ENCODE assay signal across 8 cellular contexts in the genomic region with DNA sequence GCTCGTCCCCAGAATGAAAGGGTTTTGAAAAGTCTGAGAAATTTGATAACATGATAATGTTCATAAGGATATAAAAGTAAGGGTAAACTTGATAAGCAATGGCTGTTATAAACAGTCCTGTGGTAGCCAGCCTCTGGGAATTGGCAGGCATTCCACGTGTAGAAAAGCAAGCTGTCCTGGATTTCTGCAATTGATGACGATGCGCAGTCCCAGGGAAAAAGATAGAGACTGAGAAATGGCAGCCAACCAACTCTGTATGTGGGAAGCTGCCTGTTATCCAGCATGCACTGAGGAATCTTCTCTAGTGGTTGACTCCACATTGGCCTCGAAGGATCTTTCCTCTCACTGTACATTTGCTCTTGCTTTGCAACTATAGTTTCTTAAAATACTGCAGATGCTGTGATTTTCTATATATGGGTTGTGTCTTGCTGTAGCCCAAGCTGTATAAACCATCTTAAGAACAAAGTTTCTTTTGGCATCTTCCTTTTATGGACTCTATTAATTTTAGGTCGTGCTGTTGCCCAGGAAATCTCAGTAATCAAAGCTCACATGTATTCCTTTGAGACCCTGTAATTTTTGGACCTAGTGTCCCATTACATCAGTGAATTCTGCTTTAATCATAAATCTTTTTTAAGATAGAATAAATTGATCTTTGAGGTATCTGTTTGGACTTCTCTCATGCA.
DNase-seq lines count a peak whose midpoint lies in the region; ATAC-seq and TF ChIP-seq lines count a peak whose summit lies in the region.
"Not testable (repeated sequence)": the region's sequence is repeated elsewhere in the genome, so short reads cannot be mapped to it uniquely, and the experiment has no call there.

No MANE protein-coding gene starts in this region.

- ATAC-seq in WTC11 (peak; percentile 36; the same call in 1 of the 2 replicates), left cardiac atrium (peak; percentile 81 to 89), right lobe of liver (peak; percentile 45 to 59 (median 54)), aorta (ENCODE audit: low FRiP score) (peak; percentile 80)

- H3K27me3 ChIP-seq in GM23248 (replicated peaks; ENCODE audit: insufficient read depth); right lobe of liver; osteoblast (ENCODE audit: insufficient read depth, low read length); skeletal muscle tissue (ENCODE audit: control insufficient read depth in 3 of 3, insufficient read depth in 3 of 3, low read length in 3 of 3); aorta (ENCODE audit: control insufficient read depth in 1 of 2, insufficient read depth in 2 of 2, low read length in 1 of 2): not testable (repeated sequence)

- peaks cover 24% of the 10 kb centered on the region for H3K4me1 ChIP-seq in GM23248 (ENCODE audit: insufficient read depth)
- not testable (repeated sequence) for H3K4me1 ChIP-seq in right lobe of liver; skeletal muscle tissue (ENCODE audit: control insufficient read depth in 3 of 3, insufficient read depth in 3 of 3, low read length in 3 of 3); aorta (ENCODE audit: control insufficient read depth in 1 of 2, insufficient read depth in 2 of 2, low read length in 2 of 2)
- peaks cover 21% of the 10 kb centered on the region for H3K4me1 ChIP-seq in osteoblast (ENCODE audit: insufficient read depth, low read length)

- not testable (repeated sequence) for H3K4me3 Mint-ChIP-seq in WTC11

- in situ Hi-C loops in GM23248 (cut with MboI): loop anchor here (10.0 kb wide), 1 partner anchor 89 kb away; no protein-coding TSS in a partner anchor

- H4K20me1 ChIP-seq in GM23248 (ENCODE audit: insufficient read depth); osteoblast (ENCODE audit: insufficient read depth, low read length): not testable (repeated sequence)

- H3K36me3 ChIP-seq in GM23248 (ENCODE audit: low read depth); right lobe of liver; osteoblast (ENCODE audit: insufficient read depth, low read length); skeletal muscle tissue (ENCODE audit: control insufficient read depth in 3 of 3, insufficient read depth in 3 of 3, low read length in 3 of 3); aorta (ENCODE audit: control insufficient read depth in 1 of 2, insufficient read depth in 2 of 2, low read length in 1 of 2): not testable (repeated sequence)

- H3K9me2 ChIP-seq in GM23248 (ENCODE audit: insufficient read depth): not testable (repeated sequence)

- H3K27ac Mint-ChIP-seq in WTC11: peak overlapping the region; percentile 37; the same call in 1 of the 2 replicates

- H3K9me3 Mint-ChIP-seq in WTC11: not testable (repeated sequence)

- intact Hi-C loops in left cardiac atrium (cut with DNase I) (loop anchor here (10.0 kb wide), 1 partner anchor 69 kb away; no protein-coding TSS in a partner anchor), aorta (cut with DNase I) (loop anchor here (5.0 kb wide), 3 partner anchors 36 to 81 kb away; no protein-coding TSS in a partner anchor)
- intact Hi-C loops in right lobe of liver (cut with DNase I): not testable (repeated sequence)

- 42 to 47% methylated on average over 6 of the region's 6 CpGs for WGBS in GM23248 (ENCODE audit: low coverage in 1 of 2, low lambda C conversion rate in 2 of 2, missing lambda C conversion rate in 2 of 2), 2 experiments
- WGBS in right lobe of liver (ENCODE audit: insufficient coverage, low coverage, low lambda C conversion rate, missing lambda C conversion rate): 80% methylated on average over 6 of the region's 6 CpGs
- 5 to 6% methylated on average over 6 of the region's 6 CpGs for WGBS in aorta, 2 donors

- not testable (repeated sequence) for TF ChIP-seq CTCF in WTC11 (IDR thresholded peaks at IDR 0.05); choroid plexus epithelial cell (conservative IDR thresholded peaks at IDR 0.05; ENCODE audit: low read depth, low read length); right lobe of liver (IDR thresholded peaks at IDR 0.05); osteoblast (IDR thresholded peaks at IDR 0.05; ENCODE audit: extremely low read depth, low read depth, low read length)

- H3K4me1 Mint-ChIP-seq in WTC11: not testable (repeated sequence)

- not testable (repeated sequence) for H3K27me3 Mint-ChIP-seq in WTC11 (ENCODE audit: low read depth)

- not testable (repeated sequence) for TF ChIP-seq POLR2A in right lobe of liver (IDR thresholded peaks at IDR 0.05)

- CTCF ChIA-PET in WTC11 (lab: Charles Lee): interaction anchor here (0.8 to 1.4 kb wide), 5 partner anchors 56 to 214 kb away, joined by 3 to 9 read pairs (median 6); no protein-coding TSS in a partner anchor

- POLR2A ChIA-PET in WTC11 (lab: Charles Lee): not testable (repeated sequence)

- peak; percentile 43 for DNase-seq in GM23248
- DNase-seq in WTC11 (ENCODE audit: low spot score); osteoblast (ENCODE audit: insufficient read length, low spot score, missing footprints): not testable (repeated sequence)
- peak; percentile 70 for DNase-seq in choroid plexus epithelial cell (ENCODE audit: low read depth)
- peak; percentile 65 for DNase-seq in left cardiac atrium
- DNase-seq in right lobe of liver: peak in 2 of 3 donors; percentile 32 to 51
- peak in 1 of 2 donors; percentile 64 for DNase-seq in aorta

- H3K4me3 ChIP-seq in GM23248: peak overlapping the region; percentile 47; the same call in 1 of the 2 replicates
- not testable (repeated sequence) for H3K4me3 ChIP-seq in choroid plexus epithelial cell (ENCODE audit: low read depth, low read length); right lobe of liver; osteoblast (ENCODE audit: insufficient read depth, low read length); skeletal muscle tissue (ENCODE audit: low read length in 3 of 3); aorta (ENCODE audit: low read length in 2 of 2)

- not testable (repeated sequence) for H3K36me3 Mint-ChIP-seq in WTC11

- not testable (repeated sequence) for H3K9me3 ChIP-seq in GM23248 (ENCODE audit: low read depth); right lobe of liver; osteoblast (ENCODE audit: low read depth, low read length); skeletal muscle tissue (ENCODE audit: control insufficient read depth in 3 of 3, low read length in 3 of 3); aorta (ENCODE audit: control insufficient read depth, low read length)

- 0 out of 2 replicates have a peak overlapping the region, but pooled peaks have one; percentile 40 for H3K9ac ChIP-seq in GM23248
- not testable (repeated sequence) for H3K9ac ChIP-seq in skeletal muscle tissue (ENCODE audit: low read depth in 1 of 3, low read length in 3 of 3)

- not testable (repeated sequence) for H2AFZ ChIP-seq in GM23248; osteoblast (ENCODE audit: low read length)

- not testable (repeated sequence) for H3F3A ChIP-seq in GM23248 (ENCODE audit: insufficient read depth)

- H3K4me2 ChIP-seq in GM23248 (ENCODE audit: unreplicated experiment): peak overlapping the region; percentile 44
- peak overlapping the region; percentile 26 for H3K4me2 ChIP-seq in osteoblast (ENCODE audit: insufficient read depth, low read length)

- H3K27ac ChIP-seq in GM23248 (peak overlapping the region; percentile 58), right lobe of liver (peak overlapping the region; percentile 61 to 74 (median 68)), osteoblast (ENCODE audit: low read depth, low read length) (peak overlapping the region; percentile 64), skeletal muscle tissue (ENCODE audit: low read depth, low read length) (peak overlapping the region; percentile 42), aorta (ENCODE audit: low read depth in 1 of 2, low read length in 2 of 2) (peak overlapping the region; percentile 70 to 96)

- H3K79me2 ChIP-seq in GM23248 (ENCODE audit: insufficient read depth); osteoblast (ENCODE audit: insufficient read depth, low read length): not testable (repeated sequence)
